19 cellular contexts compared by ENCODE assay signal in genomic region chr1:91476538-91477217, GRCh38.
"Had no signal": no experiment of that assay in that cellular context is flagged by ENCODE, and none has a peak within 500 bp of the region (broad histone marks: within the 10 kb centered on the region; RNA-seq: fewer than 3 reads in every experiment).

No MANE protein-coding gene starts in this region.

- H3K4me1 ChIP-seq: colonic mucosa, prostate gland, right lobe of liver had no signal

- H3K4me3 ChIP-seq: colonic mucosa, prostate gland, right lobe of liver had no signal

- DNase-seq: activated CD4-positive, alpha-beta T cell treated with anti-CD3 and anti-CD28 coated beads, Interleukin-2, amount 10 ng/mL, durations not matched to agents 7 days and 5 days; activated CD8-positive, alpha-beta memory T cell treated with anti-CD3 and anti-CD28 coated beads, Interleukin-2, amount 50 U/mL, for 4 hours; activated CD8-positive, alpha-beta T cell treated with anti-CD3 and anti-CD28 coated beads, Interleukin-2, amount 10 ng/mL, durations not matched to agents 7 days and 5 days; activated naive CD4-positive, alpha-beta T cell treated with anti-CD3 and anti-CD28 coated beads for 36 hours; activated naive CD8-positive, alpha-beta T cell treated with anti-CD3 and anti-CD28 coated beads, Interleukin-2, amount 50 U/mL, for 24 hours; activated T-cell treated with anti-CD3 and anti-CD28 coated beads, Interleukin-2, amount 50 U/mL, for 4 hours; aorta; brain microvascular endothelial cell; colonic mucosa; erythroblast; left cardiac atrium; mammary epithelial cell; right lobe of liver; small intestine; stimulated activated CD4-positive, alpha-beta T cell treated with anti-CD3 and anti-CD28 coated beads, Interleukin-15, amount 100 ng/mL, for 24 hours; stimulated activated CD4-positive, alpha-beta T cell treated with anti-CD3 and anti-CD28 coated beads, Interleukin-2, amount 100 ng/mL, for 48 hours; trophoblast cell had no signal

- H3K36me3 ChIP-seq: brain microvascular endothelial cell, colonic mucosa, prostate gland, right lobe of liver had no signal

- H3K9me3 ChIP-seq: colonic mucosa, prostate gland, right lobe of liver had no signal

- ATAC-seq: activated CD4-positive, CD25-positive, alpha-beta regulatory T cell treated with anti-CD3 and anti-CD28 coated beads, Interleukin-2, amount 50 U/mL, for 24 hours; activated CD8-positive, alpha-beta T cell treated with anti-CD3 and anti-CD28 coated beads, Interleukin-2, amount 10 ng/mL, durations not matched to agents 7 days and 5 days; activated naive CD8-positive, alpha-beta T cell treated with anti-CD3 and anti-CD28 coated beads, Interleukin-2, amount 50 U/mL, for 24 hours; activated T-cell treated with anti-CD3 and anti-CD28 coated beads, Interleukin-2, amount 50 U/mL, for 4 hours; right lobe of liver had no signal

- H3K27me3 ChIP-seq: brain microvascular endothelial cell, colonic mucosa, right lobe of liver had no signal

- H3K27ac ChIP-seq: brain microvascular endothelial cell, colonic mucosa, prostate gland, right lobe of liver had no signal
